ENCODE assay signal across 1 cellular context in the genomic region with DNA sequence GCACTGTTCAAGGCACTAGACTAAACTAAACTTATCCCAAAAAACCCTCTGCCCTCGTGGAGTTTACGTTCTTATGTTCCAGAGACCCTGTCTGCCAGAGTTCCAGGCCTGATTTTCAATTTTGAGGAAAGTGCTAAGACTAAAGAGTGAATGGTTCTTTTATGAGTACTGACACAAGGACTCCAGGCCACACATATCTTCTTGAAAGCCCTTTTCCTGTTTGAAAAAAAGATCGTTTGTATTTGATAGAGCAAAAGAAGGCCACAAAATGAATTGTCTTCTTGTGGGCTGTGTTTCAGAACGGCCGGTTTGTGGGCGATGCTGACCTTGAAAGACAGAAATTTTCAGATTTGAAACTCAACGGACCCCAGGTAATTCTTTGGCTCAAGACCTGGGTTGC.
TF ChIP-seq lines count a peak whose summit lies in the region.

No MANE protein-coding gene starts in this region.

TF ChIP-seq in HepG2, 621 proteins besides CTCF, POLR2A, EP300 and RAD21:
- peak; percentile 65 for TF ChIP-seq RBM22 (optimal IDR thresholded peaks at IDR 0.05; ENCODE audit: low read length)
- no peak for TF ChIP-seq AGO2 (optimal IDR thresholded peaks at IDR 0.05; ENCODE audit: low read depth, low read length)
